In the genomic region with DNA sequence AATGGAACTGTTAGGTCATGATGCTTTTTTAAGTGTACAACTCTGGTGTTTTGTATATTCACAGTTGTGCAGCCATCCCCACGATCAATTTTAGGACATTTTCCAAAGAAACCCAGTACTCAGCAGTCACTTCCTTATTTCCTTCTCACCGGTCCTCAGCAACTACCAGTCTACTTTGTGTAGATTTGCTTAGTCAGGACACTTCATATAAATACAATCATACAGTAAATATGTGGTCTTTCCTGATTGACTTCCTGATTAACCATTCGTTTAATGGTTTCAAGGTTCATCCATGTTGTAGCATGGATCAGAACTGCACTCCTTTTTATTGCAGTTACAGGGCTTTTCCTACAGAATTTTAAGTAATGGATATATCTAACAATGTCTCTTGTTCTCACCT, we compare ENCODE assay signal across 1 cellular context.
TF ChIP-seq lines count a peak whose summit lies in the region.

No MANE protein-coding gene starts in this region.

TF ChIP-seq in K562, 482 proteins besides CTCF, POLR2A, EP300 and RAD21 (continued from another document):
- TF ChIP-seq, protein P1, sequence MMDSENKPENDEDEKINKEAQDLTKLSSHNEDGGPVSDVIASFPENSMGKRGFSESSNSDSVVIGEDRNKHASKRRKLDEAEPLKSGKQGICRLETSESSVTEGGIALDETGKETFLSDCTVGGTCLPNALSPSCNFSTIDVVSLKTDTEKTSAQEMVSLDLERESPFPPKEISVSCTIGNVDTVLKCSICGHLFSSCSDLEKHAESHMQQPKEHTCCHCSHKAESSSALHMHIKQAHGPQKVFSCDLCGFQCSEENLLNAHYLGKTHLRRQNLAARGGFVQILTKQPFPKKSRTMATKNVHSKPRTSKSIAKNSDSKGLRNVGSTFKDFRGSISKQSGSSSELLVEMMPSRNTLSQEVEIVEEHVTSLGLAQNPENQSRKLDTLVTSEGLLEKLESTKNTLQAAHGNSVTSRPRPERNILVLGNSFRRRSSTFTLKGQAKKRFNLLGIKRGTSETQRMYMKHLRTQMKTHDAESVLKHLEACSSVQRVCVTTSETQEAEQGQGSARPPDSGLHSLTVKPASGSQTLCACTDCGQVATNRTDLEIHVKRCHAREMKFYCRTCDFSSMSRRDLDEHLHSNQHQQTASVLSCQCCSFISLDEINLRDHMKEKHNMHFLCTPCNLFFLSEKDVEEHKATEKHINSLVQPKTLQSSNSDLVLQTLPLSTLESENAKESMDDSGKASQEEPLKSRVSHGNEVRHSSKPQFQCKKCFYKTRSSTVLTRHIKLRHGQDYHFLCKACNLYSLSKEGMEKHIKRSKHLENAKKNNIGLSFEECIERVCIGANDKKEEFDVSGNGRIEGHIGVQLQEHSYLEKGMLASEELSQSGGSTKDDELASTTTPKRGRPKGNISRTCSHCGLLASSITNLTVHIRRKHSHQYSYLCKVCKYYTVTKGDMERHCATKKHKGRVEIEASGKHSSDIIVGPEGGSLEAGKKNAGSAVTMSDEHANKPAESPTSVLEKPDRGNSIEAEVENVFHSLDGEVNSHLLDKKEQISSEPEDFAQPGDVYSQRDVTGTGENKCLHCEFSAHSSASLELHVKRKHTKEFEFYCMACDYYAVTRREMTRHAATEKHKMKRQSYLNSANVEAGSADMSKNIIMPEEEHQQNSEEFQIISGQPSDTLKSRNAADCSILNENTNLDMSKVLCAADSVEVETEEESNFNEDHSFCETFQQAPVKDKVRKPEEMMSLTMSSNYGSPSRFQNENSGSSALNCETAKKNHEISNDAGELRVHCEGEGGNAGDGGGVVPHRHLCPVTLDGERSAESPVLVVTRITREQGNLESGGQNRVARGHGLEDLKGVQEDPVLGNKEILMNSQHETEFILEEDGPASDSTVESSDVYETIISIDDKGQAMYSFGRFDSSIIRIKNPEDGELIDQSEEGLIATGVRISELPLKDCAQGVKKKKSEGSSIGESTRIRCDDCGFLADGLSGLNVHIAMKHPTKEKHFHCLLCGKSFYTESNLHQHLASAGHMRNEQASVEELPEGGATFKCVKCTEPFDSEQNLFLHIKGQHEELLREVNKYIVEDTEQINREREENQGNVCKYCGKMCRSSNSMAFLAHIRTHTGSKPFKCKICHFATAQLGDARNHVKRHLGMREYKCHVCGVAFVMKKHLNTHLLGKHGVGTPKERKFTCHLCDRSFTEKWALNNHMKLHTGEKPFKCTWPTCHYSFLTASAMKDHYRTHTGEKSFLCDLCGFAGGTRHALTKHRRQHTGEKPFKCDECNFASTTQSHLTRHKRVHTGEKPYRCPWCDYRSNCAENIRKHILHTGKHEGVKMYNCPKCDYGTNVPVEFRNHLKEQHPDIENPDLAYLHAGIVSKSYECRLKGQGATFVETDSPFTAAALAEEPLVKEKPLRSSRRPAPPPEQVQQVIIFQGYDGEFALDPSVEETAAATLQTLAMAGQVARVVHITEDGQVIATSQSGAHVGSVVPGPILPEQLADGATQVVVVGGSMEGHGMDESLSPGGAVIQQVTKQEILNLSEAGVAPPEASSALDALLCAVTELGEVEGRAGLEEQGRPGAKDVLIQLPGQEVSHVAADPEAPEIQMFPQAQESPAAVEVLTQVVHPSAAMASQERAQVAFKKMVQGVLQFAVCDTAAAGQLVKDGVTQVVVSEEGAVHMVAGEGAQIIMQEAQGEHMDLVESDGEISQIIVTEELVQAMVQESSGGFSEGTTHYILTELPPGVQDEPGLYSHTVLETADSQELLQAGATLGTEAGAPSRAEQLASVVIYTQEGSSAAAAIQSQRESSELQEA (IDR thresholded peaks at IDR 0.05; ENCODE audit: low read depth) = no peak
- no peak for TF ChIP-seq ATF3 (IDR thresholded peaks at IDR 0.05)
- no peak for TF ChIP-seq ATF3 (CRISPR knock-in tag; conservative IDR thresholded peaks at IDR 0.05)
- no peak for TF ChIP-seq HSF4 (CRISPR knock-in tag; IDR thresholded peaks at IDR 0.05; ENCODE audit: borderline replicate concordance)
- TF ChIP-seq C11orf30 (IDR thresholded peaks at IDR 0.05; ENCODE audit: low read depth) = peak; percentile 79
- TF ChIP-seq CLOCK (CRISPR knock-in tag; IDR thresholded peaks at IDR 0.05; ENCODE audit: borderline replicate concordance) = no peak
- TF ChIP-seq MXD1 (CRISPR knock-in tag; IDR thresholded peaks at IDR 0.05; ENCODE audit: borderline replicate concordance, poor library complexity, severe bottlenecking) = no peak
- TF ChIP-seq ZNF431 (CRISPR knock-in tag; IDR thresholded peaks at IDR 0.05) = no peak
- TF ChIP-seq MCM5 (IDR thresholded peaks at IDR 0.05; ENCODE audit: low read depth) = no peak
- no peak for TF ChIP-seq MED1 (CRISPR knock-in tag; IDR thresholded peaks at IDR 0.05; ENCODE audit: borderline replicate concordance)
- TF ChIP-seq HBP1 (CRISPR knock-in tag; IDR thresholded peaks at IDR 0.05) = no peak
- TF ChIP-seq KAT2B (IDR thresholded peaks at IDR 0.05; ENCODE audit: low read depth, low read length) = no peak
